ENCODE assay signal across 8 cellular contexts in genomic region chr3:58009749-58010535, GRCh38. TPM values are rescaled to one million over a fixed set of nuclear protein-coding genes. Genes with fewer than 3 reads are reported as not detected.
A peak's percentile ranks its signal among the peaks of the same experiment; 100 is the strongest.
DNase-seq lines count a peak whose midpoint lies in the region; ATAC-seq and TF ChIP-seq lines count a peak whose summit lies in the region.

No MANE protein-coding gene starts in this region.

- peaks cover 39 to 41% of the 10 kb centered on the region in 2 experiments for H3K4me1 Mint-ChIP-seq in H9

- peak overlapping the region; percentile 91 to 94 for H3K4me3 Mint-ChIP-seq in H9

- no peak overlapping the region for H2BK5ac ChIP-seq in H9 (ENCODE audit: insufficient read length, low read length)

- no peak overlapping the region for H4K5ac ChIP-seq in H9 (ENCODE audit: insufficient read length, low read depth, low read length)

- peak in 1 of 2 donors; percentile 48 for TF ChIP-seq POLR2A in Peyer's patch (IDR thresholded peaks at IDR 0.05)
- no peak for TF ChIP-seq POLR2A in sigmoid colon (IDR thresholded peaks at IDR 0.05)

- peaks cover 13% of the 10 kb centered on the region for H3K23me2 ChIP-seq in H9 (ENCODE audit: insufficient read length, low read depth, low read length, poor library complexity, severe bottlenecking)

- H2BK15ac ChIP-seq in H9 (ENCODE audit: low read depth, low read length): no peak overlapping the region

- no CpG with 5 or more reads among the region's 6 CpGs for WGBS in H9 (ENCODE audit: extremely low coverage, insufficient read length, low lambda C conversion rate)
- 11 to 38% methylated on average over 6 of the region's 6 CpGs for WGBS in sigmoid colon, 2 donors

- no peak overlapping the region for H3T11ph ChIP-seq in H9 (ENCODE audit: low read length)

- no peak overlapping the region for H3K23ac ChIP-seq in H9 (ENCODE audit: insufficient read length, low read depth, low read length)

- H3K27me3 ChIP-seq in H9 (ENCODE audit: insufficient read depth, low read length) (no peaks in the 10 kb centered on the region), Peyer's patch (no peaks in the 10 kb centered on the region), sigmoid colon (no peaks in the 10 kb centered on the region)

- H2BK12ac ChIP-seq in H9 (ENCODE audit: insufficient read length, low read depth, low read length): no peak overlapping the region

- no peak overlapping the region for H2AFZ ChIP-seq in H9 (ENCODE audit: low read length)

- no peak overlapping the region for H2BK20ac ChIP-seq in H9 (ENCODE audit: low read depth, low read length, poor library complexity, severe bottlenecking)

- no peak overlapping the region for H4K91ac ChIP-seq in H9 (ENCODE audit: insufficient read length, low read depth, low read length)

- H3K36me3 ChIP-seq in Peyer's patch (no peaks in the 10 kb centered on the region), sigmoid colon (no peaks in the 10 kb centered on the region)

- peak overlapping the region; percentile 84 to 90 (median 87) for H3K4me3 ChIP-seq in Peyer's patch
- peak overlapping the region; percentile 98 for H3K4me3 ChIP-seq in fibroblast of pulmonary artery (replicated peaks; ENCODE audit: low read depth, low read length)
- H3K4me3 ChIP-seq in sigmoid colon: peak overlapping the region; percentile 68 to 94 (median 84)

- H3K27ac ChIP-seq in H9 (ENCODE audit: insufficient read length, low read depth, low read length) (no peak overlapping the region), Peyer's patch (peak overlapping the region; percentile 60 to 86 (median 82)), sigmoid colon (peak overlapping the region; percentile 86 to 93 (median 88))

- H3K4me1 ChIP-seq in H9 (ENCODE audit: insufficient read depth, low read length) (peaks cover 13% of the 10 kb centered on the region; the same call in 1 of the 2 replicates), Peyer's patch (peaks cover 0 to 57% (median 8%) of the 10 kb centered on the region in 4 donors), sigmoid colon (peaks cover 0 to 58% (median 50%) of the 10 kb centered on the region in 4 donors)

- H3K27ac Mint-ChIP-seq in H9: peak overlapping the region in 2 of 3 experiments; percentile 24 to 55; a peak in 2 of 7 replicates

- H4K20me1 ChIP-seq in H9 (ENCODE audit: control insufficient read depth, insufficient read depth, insufficient read length): no peaks in the 10 kb centered on the region

- H3K56ac ChIP-seq in H9 (ENCODE audit: insufficient read length, low read depth, low read length): no peak overlapping the region

- H3K9ac ChIP-seq in H9 (ENCODE audit: extremely low read depth, insufficient read length, low read length): peak overlapping the region; percentile 78

- no peak for TF ChIP-seq EP300 in sigmoid colon (IDR thresholded peaks at IDR 0.05)

- intact Hi-C loops in sigmoid colon (cut with DNase I): loop anchor here (2.0 to 5.0 kb wide), 7 partner anchors 58 to 297 kb away; partner anchors contain the start of genes ABHD6, HTD2 and RPP14

- peaks cover 47% of the 10 kb centered on the region; the same call in 1 of the 2 replicates for H3K79me2 ChIP-seq in H9 (ENCODE audit: insufficient read depth, low read length)

- H3K9me3 Mint-ChIP-seq in H9: no peaks in the 10 kb centered on the region; a peak in 2 of 5 replicates

- peaks cover 0 to 3% (median 0%) of the 10 kb centered on the region in 3 experiments; a peak in 1 of 7 replicates for H3K36me3 Mint-ChIP-seq in H9 (ENCODE audit: insufficient read depth in 1 of 3, low read depth in 3 of 3)

- no peak for TF ChIP-seq CTCF in H9 (conservative IDR thresholded peaks at IDR 0.05)
- TF ChIP-seq CTCF in Peyer's patch (IDR thresholded peaks at IDR 0.05): no peak
- no peak for TF ChIP-seq CTCF in fibroblast of pulmonary artery (IDR thresholded peaks at IDR 0.05; ENCODE audit: low read length, missing control alignments)
- no peak for TF ChIP-seq CTCF in sigmoid colon (IDR thresholded peaks at IDR 0.05)

- H4K8ac ChIP-seq in H9 (replicated peaks; ENCODE audit: insufficient read length, low read depth, low read length): no peak overlapping the region

- no peak overlapping the region for H2BK120ac ChIP-seq in H9 (ENCODE audit: low read depth, low read length, poor library complexity, severe bottlenecking)

- no peaks in the 10 kb centered on the region for H3K79me1 ChIP-seq in H9 (ENCODE audit: insufficient read depth, low read depth, low read length, poor library complexity, severe bottlenecking)

- no peak overlapping the region for H2AK5ac ChIP-seq in H9 (ENCODE audit: insufficient read length, low read length)

- H3K9me3 ChIP-seq in H9 (ENCODE audit: control insufficient read depth, low read depth, low read length) (no peaks in the 10 kb centered on the region), Peyer's patch (no peaks in the 10 kb centered on the region), sigmoid colon (no peaks in the 10 kb centered on the region)

- H3K14ac ChIP-seq in H9 (ENCODE audit: insufficient read depth, low read length): no peak overlapping the region

- no peak overlapping the region for H3K18ac ChIP-seq in H9 (ENCODE audit: insufficient read length, low read depth, low read length)

- DNase-seq in H9 (peak; percentile 64), Peyer's patch (peak in 2 of 3 donors; percentile 86), fibroblast of pulmonary artery (ENCODE audit: low read depth) (no peak), sigmoid colon (peak; percentile 58), COLO829 (ENCODE audit: low spot score) (no peak), cerebellar nuclear complex (lab: John Stamatoyannopoulos, UW) (no peak)

- H3K4me2 ChIP-seq in H9 (ENCODE audit: insufficient read depth, insufficient read length, low read length): peak overlapping the region; percentile 83

- ATAC-seq in GM19395 (IDR thresholded peaks at IDR 0.05; ENCODE audit: unreplicated experiment) (no peak), HG03280 (IDR thresholded peaks at IDR 0.05; ENCODE audit: unreplicated experiment) (no peak)

- H3K4ac ChIP-seq in H9 (ENCODE audit: low read depth, low read length): no peak overlapping the region

- H3K27me3 Mint-ChIP-seq in H9 (ENCODE audit: low read depth): no peaks in the 10 kb centered on the region

RNA-seq across cellular contexts. Expression of gene FLNB, which starts 1.7 kb away (rescaled TPM):
- 75.8 and 83.4 TPM in 2 replicates for total RNA-seq in H9 (2021)
- 100 to 1,000 TPM; 116 to 533 (median 439) TPM for total RNA-seq in Peyer's patch
- 100 to 1,000 TPM in 1 of 4 donors, 10 to 100 TPM in 3; 51.7 to 121 (median 76.7) TPM for total RNA-seq in sigmoid colon
- 100 to 1,000 TPM; 109 to 277 (median 121) TPM for polyA plus RNA-seq in sigmoid colon

Comparison
In these comparisons a context has a peak if more than half of its experiments do, and no peak if none do; other contexts are left out.
1. DNase-seq: peak in H9 (single experiment), Peyer's patch (2 of 3) and sigmoid colon (single experiment); none in fibroblast of pulmonary artery (single experiment), COLO829 (single experiment) and cerebellar nuclear complex (0 of 2).
2. Peak in every context shown above with its lines, with median percentiles within 50 percentile points of each other: H3K4me3 ChIP-seq.